ENCODE assay signal across 17 cellular contexts in genomic region chr19:34017024-34017423, GRCh38.
"Had no signal": no experiment of that assay in that cellular context is flagged by ENCODE, and none has a peak within 500 bp of the region (broad histone marks: within the 10 kb centered on the region; RNA-seq: fewer than 3 reads in every experiment).

No MANE protein-coding gene starts in this region.

- H3K27ac ChIP-seq: foreskin keratinocyte, left lung, parathyroid adenoma, sigmoid colon, spleen, upper lobe of left lung had no signal

- H3K79me2 ChIP-seq: parathyroid adenoma had no signal

- H3K9me3 ChIP-seq: left lung had no signal

- DNase-seq: activated CD4-positive, alpha-beta memory T cell treated with anti-CD3 and anti-CD28 coated beads for 36 hours; activated CD4-positive, alpha-beta T cell treated with anti-CD3 and anti-CD28 coated beads for 1 hour; activated naive CD4-positive, alpha-beta T cell treated with anti-CD3 and anti-CD28 coated beads, Interleukin-2, amount 50 U/mL, for 16 hours; activated T-cell treated with anti-CD3 and anti-CD28 coated beads, Interleukin-2, amount 50 U/mL, for 24 hours; dermis blood vessel endothelial cell; effector memory CD8-positive, alpha-beta T cell; foreskin keratinocyte; glutamatergic neuron; hypothalamus; kidney; left lung; naive B cell; sigmoid colon; spleen; stimulated activated naive CD8-positive, alpha-beta T cell treated with anti-CD3 and anti-CD28 coated beads, Interleukin-15, amount 100 ng/mL, for 72 hours; upper lobe of left lung had no signal

- H2AFZ ChIP-seq: parathyroid adenoma had no signal

- H3K9ac ChIP-seq: parathyroid adenoma had no signal

- H3K27me3 ChIP-seq: foreskin keratinocyte, upper lobe of left lung had no signal

- H3K36me3 ChIP-seq: left lung, sigmoid colon, spleen, upper lobe of left lung had no signal

- H3K4me3 ChIP-seq: left lung, sigmoid colon, spleen, upper lobe of left lung had no signal

- ATAC-seq: effector memory CD8-positive, alpha-beta T cell; foreskin keratinocyte; left lung; stimulated activated naive CD8-positive, alpha-beta T cell treated with anti-CD3 and anti-CD28 coated beads, Interleukin-15, amount 100 ng/mL, for 72 hours had no signal

- H3K4me1 ChIP-seq: foreskin keratinocyte, left lung, parathyroid adenoma, sigmoid colon, spleen, upper lobe of left lung had no signal
